22 cellular contexts compared by ENCODE assay signal in genomic region chr14:99333841-99334240, GRCh38.
DNase-seq lines count a peak whose midpoint lies in the region; ATAC-seq, FAIRE-seq and TF ChIP-seq lines count a peak whose summit lies in the region.
"Had no signal": no experiment of that assay in that cellular context is flagged by ENCODE, and none has a peak within 500 bp of the region (broad histone marks: within the 10 kb centered on the region; RNA-seq: fewer than 3 reads in every experiment).

No MANE protein-coding gene starts in this region.

- peak; percentile 64 for DNase-seq in DMS79 (lab: John Stamatoyannopoulos, UW)
- peak; percentile 79 for DNase-seq in chondrocyte (ENCODE audit: low spot score)
- no peak for DNase-seq in right cardiac atrium
- peak in 1 of 6 donors; percentile 56 for DNase-seq in pancreas
- DNase-seq in T-helper 9 cell: no peak
- DNase-seq in AG08395 (ENCODE audit: low spot score): no peak
- no peak for DNase-seq in COR-L47 (lab: John Stamatoyannopoulos, UW)
- DNase-seq: 8988T, GF-D8, GM23248, Kasumi-1, NCI-H1105 treated with DMSO at 0.1 percent for 48 hours, NCI-H1694, NCI-H2107, NCI-H226, NCI-H524 treated with DMSO at 0.1 percent for 48 hours, PC-3 had no signal

- H3K9me3 ChIP-seq in right cardiac atrium (ENCODE audit: control insufficient read depth, low read length) (no peaks in the 10 kb centered on the region), pancreas (no peaks in the 10 kb centered on the region)
- H3K9me3 ChIP-seq: HAP-1, SJSA1 had no signal

- H3K36me3 ChIP-seq in pancreas: no peaks in the 10 kb centered on the region
- H3K36me3 ChIP-seq: HAP-1, SJSA1 had no signal

- H3K36me3 Mint-ChIP-seq in chondrocyte (ENCODE audit: low read depth): no peaks in the 10 kb centered on the region

- no peak overlapping the region for H3K27ac Mint-ChIP-seq in chondrocyte (ENCODE audit: unreplicated experiment)
- H3K27ac Mint-ChIP-seq: B cell had no signal

- H3K4me3 ChIP-seq in right cardiac atrium (ENCODE audit: low read length) (no peak overlapping the region), pancreas (no peak overlapping the region)
- H3K4me3 ChIP-seq: GM23248, HAP-1, SJSA1 had no signal

- 34% methylated on average over 11 of the region's 11 CpGs for WGBS in right cardiac atrium
- 30 to 39% methylated on average over 11 of the region's 11 CpGs for WGBS in pancreas, 2 donors

- no peaks in the 10 kb centered on the region for H3K4me1 ChIP-seq in right cardiac atrium (ENCODE audit: control insufficient read depth, insufficient read depth, low read length)
- peaks cover 0 to 4% (median 0%) of the 10 kb centered on the region in 3 donors for H3K4me1 ChIP-seq in pancreas
- H3K4me1 ChIP-seq: HAP-1, SJSA1 had no signal

- H3K4me1 Mint-ChIP-seq in chondrocyte (ENCODE audit: low read depth): no peaks in the 10 kb centered on the region
- H3K4me1 Mint-ChIP-seq: B cell had no signal

- TF ChIP-seq CTCF in chondrocyte (IDR thresholded peaks at IDR 0.05): no peak
- TF ChIP-seq CTCF in pancreas (IDR thresholded peaks at IDR 0.05): no peak

- no peak overlapping the region for H3K4me3 Mint-ChIP-seq in chondrocyte (ENCODE audit: unreplicated experiment)
- H3K4me3 Mint-ChIP-seq: B cell had no signal

- intact Hi-C loops in right cardiac atrium (cut with DNase I): no loop called here
- intact Hi-C loops in pancreas (cut with DNase I): no loop called here

- H3K27me3 ChIP-seq in right cardiac atrium (ENCODE audit: control insufficient read depth, insufficient read depth): no peaks in the 10 kb centered on the region
- H3K27me3 ChIP-seq in pancreas: peaks cover 0 to 3% (median 0%) of the 10 kb centered on the region in 4 donors

- H3K27ac ChIP-seq in right cardiac atrium (ENCODE audit: low read length) (no peak overlapping the region), pancreas (no peak overlapping the region)
- H3K27ac ChIP-seq: GM23248, RWPE1, SJSA1 had no signal

- H3K9me3 Mint-ChIP-seq in chondrocyte (ENCODE audit: low read depth): no peaks in the 10 kb centered on the region

- H3K27me3 Mint-ChIP-seq in chondrocyte (ENCODE audit: low read depth): peaks cover 31% of the 10 kb centered on the region

- peak; percentile 50 to 64 for ATAC-seq in right cardiac atrium
- peak in 3 of 4 donors; percentile 18 to 65 (median 48) for ATAC-seq in pancreas
- ATAC-seq in HG02885 (IDR thresholded peaks at IDR 0.05; ENCODE audit: poor library complexity, unreplicated experiment): no peak
- ATAC-seq: PC-3 had no signal

- FAIRE-seq in pancreas (lab: Jason Lieb, UNC): no peak

Comparison
In these comparisons a context has a peak if more than half of its experiments do, and no peak if none do; other contexts are left out.
1. DNase-seq: peak in DMS79 (single experiment) and chondrocyte (single experiment); none in right cardiac atrium (0 of 3), T-helper 9 cell (single experiment), AG08395 (single experiment) and COR-L47 (single experiment).